Comparison of ENCODE assay signal across 21 cellular contexts in the genomic region with DNA sequence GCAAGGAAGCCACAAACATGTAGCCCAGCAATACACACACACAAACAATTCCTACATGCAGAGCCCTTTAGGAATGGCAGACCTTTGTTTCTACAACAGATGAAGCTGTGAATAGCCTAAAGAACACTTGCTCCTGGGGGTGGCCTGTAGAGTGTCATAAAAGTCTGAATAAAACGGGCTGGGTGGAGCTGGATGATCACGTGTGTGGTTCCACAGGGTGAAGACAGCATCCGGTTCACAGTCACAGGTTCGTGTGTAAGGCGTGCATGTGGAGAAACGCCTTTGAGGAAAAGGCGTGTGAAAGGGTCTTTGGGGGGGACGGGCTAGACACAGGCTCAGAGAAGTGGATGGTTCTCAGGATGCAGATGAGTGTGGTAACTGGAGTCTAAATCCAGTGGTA.
DNase-seq lines count a peak whose midpoint lies in the region; ATAC-seq and TF ChIP-seq lines count a peak whose summit lies in the region.
"Had no signal": no experiment of that assay in that cellular context is flagged by ENCODE, and none has a peak within 500 bp of the region (broad histone marks: within the 10 kb centered on the region; RNA-seq: fewer than 3 reads in every experiment).

No MANE protein-coding gene starts in this region.

- in situ Hi-C loops in brain microvascular endothelial cell (cut with HindIII; ENCODE audit: low pct_ligation_motif_present, low sequenced_read_pairs) (no loop called here), gastrocnemius medialis (cut with MboI; ENCODE audit: low sequenced_read_pairs in 4 of 4) (no loop called here)

- H3K4me3 ChIP-seq in SK-N-SH (ENCODE audit: low read depth in 2 of 2, low read length in 1 of 2): no peak overlapping the region
- H3K4me3 ChIP-seq in brain microvascular endothelial cell (ENCODE audit: low read depth, low read length): no peak overlapping the region
- H3K4me3 ChIP-seq in neural progenitor cell: no peak overlapping the region
- H3K4me3 ChIP-seq in gastrocnemius medialis: no peak overlapping the region
- H3K4me3 ChIP-seq: esophagus squamous epithelium, heart right ventricle, ovary, upper lobe of right lung had no signal

- 95% methylated on average over 8 of the region's 8 CpGs for WGBS in SK-N-SH (ENCODE audit: low lambda C conversion rate)

- H3K27me3 ChIP-seq in SK-N-SH (ENCODE audit: insufficient read depth) (no peaks in the 10 kb centered on the region), brain microvascular endothelial cell (replicated peaks) (no peaks in the 10 kb centered on the region), neural progenitor cell (no peaks in the 10 kb centered on the region), gastrocnemius medialis (no peaks in the 10 kb centered on the region)
- no peaks in the 10 kb centered on the region for H3K27me3 ChIP-seq in CD4-positive, alpha-beta T cell (ENCODE audit: control insufficient read depth, insufficient read depth, low read length)
- H3K27me3 ChIP-seq: esophagus squamous epithelium, heart right ventricle, ovary, upper lobe of right lung had no signal

- no peak for ATAC-seq in SK-N-SH treated with all-trans-retinoic acid at 6 μM for 48 hours
- no peak for ATAC-seq in CD4-positive, alpha-beta T cell (ENCODE audit: poor library complexity)
- no peak for ATAC-seq in HG03378 (IDR thresholded peaks at IDR 0.05; ENCODE audit: unreplicated experiment)
- ATAC-seq in gastrocnemius medialis: no peak
- ATAC-seq: heart right ventricle, upper lobe of right lung had no signal

- CTCF ChIA-PET in SK-N-SH (lab: Yijun Ruan, JAX): interaction anchor here (1.3 to 5.2 kb wide), 6 partner anchors 10 to 203 kb away, joined by 4 to 31 read pairs (median 7); no protein-coding TSS in a partner anchor
- CTCF ChIA-PET in CD4-positive, alpha-beta T cell (lab: Charles Lee): interaction anchor here (0.6 kb wide), 1 partner anchor 21 kb away, joined by 3 read pairs; no protein-coding TSS in a partner anchor

- DNase-seq in SK-N-SH (no peak), brain microvascular endothelial cell (no peak), neural progenitor cell (ENCODE audit: low spot score) (no peak), gastrocnemius medialis (no peak)
- DNase-seq in CD4-positive, alpha-beta T cell: no peak
- no peak for DNase-seq in stimulated activated CD4-positive, alpha-beta T cell treated with anti-CD3 and anti-CD28 coated beads, Interleukin-1b, Interleukin-23, amount 100 ng/mL, for 48 hours
- DNase-seq: activated CD4-positive, CD25-positive, alpha-beta regulatory T cell treated with anti-CD3 and anti-CD28 coated beads, Interleukin-2, amount 50 U/mL, for 72 hours; activated T-cell treated with anti-CD3 and anti-CD28 coated beads, Interleukin-2, amount 50 U/mL, for 1 hour; DMS79 treated with DMSO at 0.1 percent for 48 hours; esophagus squamous epithelium; heart right ventricle; kidney; NCI-H1930; NCI-H524 treated with DMSO at 0.1 percent for 48 hours; upper lobe of right lung had no signal

- H3K9me2 ChIP-seq in SK-N-SH: no peaks in the 10 kb centered on the region

- peaks cover 41 to 64% of the 10 kb centered on the region in 2 experiments for H3K4me1 ChIP-seq in SK-N-SH (ENCODE audit: control insufficient read depth in 1 of 2, insufficient read depth in 2 of 2, low read depth in 1 of 2, low read length in 1 of 2)
- peaks cover 15% of the 10 kb centered on the region for H3K4me1 ChIP-seq in neural progenitor cell
- peaks cover 6% of the 10 kb centered on the region in 2 donors for H3K4me1 ChIP-seq in gastrocnemius medialis

- H3K9ac ChIP-seq in SK-N-SH (no peak overlapping the region), neural progenitor cell (no peak overlapping the region)

- H3K4me1 Mint-ChIP-seq in CD4-positive, alpha-beta T cell (ENCODE audit: low read depth): peaks cover 35% of the 10 kb centered on the region
- H3K4me1 Mint-ChIP-seq in neural progenitor cell: peaks cover 63% of the 10 kb centered on the region

- H3K27ac ChIP-seq in SK-N-SH (ENCODE audit: low read depth in 2 of 2, low read length in 1 of 2) (peak overlapping the region; percentile 86 to 96; a peak in 3 of 4 replicates), brain microvascular endothelial cell (peak overlapping the region; percentile 63), neural progenitor cell (no peak overlapping the region), gastrocnemius medialis (no peak overlapping the region)
- H3K27ac ChIP-seq in CD4-positive, alpha-beta T cell (ENCODE audit: low read depth, low read length): no peak overlapping the region
- H3K27ac ChIP-seq: 22Rv1, C4-2B, ovary, upper lobe of right lung had no signal

- H3K9me3 Mint-ChIP-seq in CD4-positive, alpha-beta T cell: no peaks in the 10 kb centered on the region
- H3K9me3 Mint-ChIP-seq in neural progenitor cell: no peaks in the 10 kb centered on the region
- H3K9me3 Mint-ChIP-seq: dendritic cell treated with granulocyte-macrophage colony-stimulating factor and Interleukin-4, amounts not matched to agents 40 ng/mL and 50 ng/mL, for 4 days had no signal

- TF ChIP-seq RAD21 in SK-N-SH (IDR thresholded peaks at IDR 0.05; ENCODE audit: low read length): no peak

- H3K27me3 Mint-ChIP-seq in CD4-positive, alpha-beta T cell: no peaks in the 10 kb centered on the region
- peaks cover 7% of the 10 kb centered on the region for H3K27me3 Mint-ChIP-seq in neural progenitor cell (ENCODE audit: insufficient read depth, low read depth)

- H3K79me2 ChIP-seq in SK-N-SH (ENCODE audit: insufficient read depth): peaks cover 94% of the 10 kb centered on the region
- no peaks in the 10 kb centered on the region for H3K79me2 ChIP-seq in neural progenitor cell (ENCODE audit: low read depth)

- POLR2A ChIA-PET in SK-N-SH (lab: Yijun Ruan, JAX): no interaction called here
- POLR2A ChIA-PET in CD4-positive, alpha-beta T cell (lab: Charles Lee): no interaction called here

- TF ChIP-seq CTCF in SK-N-SH (IDR thresholded peaks at IDR 0.05): no peak
- TF ChIP-seq CTCF in CD4-positive, alpha-beta T cell (IDR thresholded peaks at IDR 0.05): no peak
- no peak for TF ChIP-seq CTCF in brain microvascular endothelial cell (IDR thresholded peaks at IDR 0.05; ENCODE audit: low read depth, low read length, missing control alignments)
- no peak for TF ChIP-seq CTCF in neural progenitor cell (IDR thresholded peaks at IDR 0.05)
- TF ChIP-seq CTCF in gastrocnemius medialis (IDR thresholded peaks at IDR 0.05 in 4 of 5, conservative IDR thresholded peaks at IDR 0.05 in 1 of 5): no peak

- no peak for TF ChIP-seq POLR2A in gastrocnemius medialis (IDR thresholded peaks at IDR 0.05)

- TF ChIP-seq EP300 in SK-N-SH (IDR thresholded peaks at IDR 0.05; ENCODE audit: borderline replicate concordance in 1 of 2, low read depth in 1 of 2, low read length in 1 of 2): no peak

- H3F3A ChIP-seq in SK-N-SH (replicated peaks; ENCODE audit: insufficient read depth): peaks cover 44% of the 10 kb centered on the region
- H3F3A ChIP-seq in neural progenitor cell (ENCODE audit: low read depth): peaks cover 8% of the 10 kb centered on the region

- no peak overlapping the region for H3K4me3 Mint-ChIP-seq in CD4-positive, alpha-beta T cell
- no peak overlapping the region for H3K4me3 Mint-ChIP-seq in neural progenitor cell
- H3K4me3 Mint-ChIP-seq: dendritic cell treated with granulocyte-macrophage colony-stimulating factor and Interleukin-4, amounts not matched to agents 40 ng/mL and 50 ng/mL, for 4 days had no signal

- H3K4me2 ChIP-seq in SK-N-SH: no peak overlapping the region
- H3K4me2 ChIP-seq in neural progenitor cell: no peak overlapping the region

- H3K9me3 ChIP-seq in SK-N-SH (no peaks in the 10 kb centered on the region), neural progenitor cell (ENCODE audit: low read depth) (no peaks in the 10 kb centered on the region), gastrocnemius medialis (no peaks in the 10 kb centered on the region)
- H3K9me3 ChIP-seq in CD4-positive, alpha-beta T cell (ENCODE audit: control insufficient read depth, low read length): no peaks in the 10 kb centered on the region
- H3K9me3 ChIP-seq: esophagus squamous epithelium, heart right ventricle, ovary, upper lobe of right lung had no signal

- H4K20me1 ChIP-seq in SK-N-SH (ENCODE audit: insufficient read depth) (peaks cover 44% of the 10 kb centered on the region), neural progenitor cell (ENCODE audit: low read depth) (no peaks in the 10 kb centered on the region)

- intact Hi-C loops in CD4-positive, alpha-beta T cell (cut with DNase I, micrococcal nuclease): no loop called here
- intact Hi-C loops in gastrocnemius medialis (cut with DNase I; ENCODE audit: low total_unique reads): loop anchor here (2.0 kb wide), 1 partner anchor 63 kb away; no protein-coding TSS in a partner anchor

- H3K36me3 Mint-ChIP-seq in CD4-positive, alpha-beta T cell (ENCODE audit: low read depth): peaks cover 33% of the 10 kb centered on the region
- H3K36me3 Mint-ChIP-seq in neural progenitor cell: peaks cover 7% of the 10 kb centered on the region

- H3K36me3 ChIP-seq in SK-N-SH (replicated peaks in 1 of 2; ENCODE audit: control insufficient read depth in 1 of 2, insufficient read depth in 2 of 2, low read length in 1 of 2) (peaks cover 78 to 87% of the 10 kb centered on the region in 2 experiments), brain microvascular endothelial cell (replicated peaks) (peaks cover 72% of the 10 kb centered on the region), neural progenitor cell (no peaks in the 10 kb centered on the region), gastrocnemius medialis (peaks cover 0 to 8% of the 10 kb centered on the region in 2 donors)
- H3K36me3 ChIP-seq: ovary, upper lobe of right lung had no signal

- H2AFZ ChIP-seq in SK-N-SH (ENCODE audit: low read depth) (no peak overlapping the region), neural progenitor cell (replicated peaks) (no peak overlapping the region)

- H3K27ac Mint-ChIP-seq in CD4-positive, alpha-beta T cell: peak overlapping the region; percentile 7
- peak overlapping the region; percentile 55 for H3K27ac Mint-ChIP-seq in neural progenitor cell
- H3K27ac Mint-ChIP-seq: dendritic cell treated with granulocyte-macrophage colony-stimulating factor and Interleukin-4, amounts not matched to agents 40 ng/mL and 50 ng/mL, for 4 days had no signal

TF ChIP-seq in SK-N-SH, 30 proteins besides CTCF, POLR2A, EP300 and RAD21:
- no peak for TF ChIP-seq GABPA (IDR thresholded peaks at IDR 0.05; ENCODE audit: low read depth)

TF ChIP-seq in SK-N-SH treated with all-trans-retinoic acid at 6 μM for 48 hours, 23 proteins besides CTCF, POLR2A, EP300 and RAD21 (continues in another document):
- TF ChIP-seq BACH2 (CRISPR knock-in tag; IDR thresholded peaks at IDR 0.05; ENCODE audit: borderline replicate concordance) (no peak), TCF4 (CRISPR knock-in tag; IDR thresholded peaks at IDR 0.05; ENCODE audit: borderline replicate concordance) (no peak), ZC3H10 (CRISPR knock-in tag; IDR thresholded peaks at IDR 0.05) (no peak)

Comparison
In these comparisons a context has a peak if more than half of its experiments do, and no peak if none do; other contexts are left out.
1. H3K27ac ChIP-seq: peak in SK-N-SH (2 of 2) and brain microvascular endothelial cell (single experiment); none in CD4-positive, alpha-beta T cell (single experiment), neural progenitor cell (single experiment) and gastrocnemius medialis (0 of 4).